ENCODE assay signal across 8 cellular contexts in genomic region chr1:148371551-148371994, GRCh38.
DNase-seq lines count a peak whose midpoint lies in the region; ATAC-seq and TF ChIP-seq lines count a peak whose summit lies in the region.
"Not testable (repeated sequence)": the region's sequence is repeated elsewhere in the genome, so short reads cannot be mapped to it uniquely, and the experiment has no call there.

No MANE protein-coding gene starts in this region.

- peak overlapping the region; percentile 80 for H2AFZ ChIP-seq in SU-DHL-6 (ENCODE audit: low read depth, low read length, severe bottlenecking)

- not testable (repeated sequence) for TF ChIP-seq POLR2A in erythroblast (IDR thresholded peaks at IDR 0.05; ENCODE audit: low read length)

- H3K9me2 ChIP-seq in SU-DHL-6 (replicated peaks; ENCODE audit: insufficient read depth, low read length) = not testable (repeated sequence)

- peak; percentile 52 for ATAC-seq in GM19468 (IDR thresholded peaks at IDR 0.05; ENCODE audit: extremely low read depth, unreplicated experiment)

- H3K79me2 ChIP-seq in SU-DHL-6 (ENCODE audit: insufficient read depth, low read length) = not testable (repeated sequence)

- H4K20me1 ChIP-seq in SU-DHL-6 (ENCODE audit: low read depth, low read length) = not testable (repeated sequence)

- H3F3A ChIP-seq in SU-DHL-6 (ENCODE audit: insufficient read depth) = not testable (repeated sequence)

- not testable (repeated sequence) for H3K27ac ChIP-seq in SU-DHL-6 (ENCODE audit: low read depth, low read length)

- H3K36me3 ChIP-seq in SU-DHL-6 (ENCODE audit: low read length) = not testable (repeated sequence)

- H3K4me3 ChIP-seq in SU-DHL-6 (ENCODE audit: insufficient read depth, low read length, poor library complexity, severe bottlenecking) = not testable (repeated sequence)

- not testable (repeated sequence) for H3K27me3 ChIP-seq in SU-DHL-6 (ENCODE audit: low read length)

- DNase-seq in Ammon's horn (ENCODE audit: low spot score) (peak; percentile 85), NCI-H1694 (lab: John Stamatoyannopoulos, UW) (peak; percentile 5), erythroblast (lab: John Stamatoyannopoulos, UW) (peak; percentile 79 to 86), medulla oblongata (ENCODE audit: extremely low spot score) (peak; percentile 91)
- peak; percentile 88 for DNase-seq in activated effector memory CD4-positive, alpha-beta T cell treated with anti-CD3 and anti-CD28 coated beads, Interleukin-2, amount 50 U/mL, for 16 hours
- DNase-seq in stimulated activated CD4-positive, alpha-beta T cell treated with anti-CD3 and anti-CD28 coated beads, Interleukin-2, amount 100 ng/mL, for 48 hours = peak; percentile 55 to 56

- H3K9ac ChIP-seq in SU-DHL-6 (ENCODE audit: low read length) = not testable (repeated sequence)

- peak; percentile 44 for TF ChIP-seq CTCF in SU-DHL-6 (IDR thresholded peaks at IDR 0.05; ENCODE audit: insufficient read depth, low read length, poor library complexity, severe bottlenecking)

- H3K4me2 ChIP-seq in SU-DHL-6 (ENCODE audit: low read depth, low read length, poor library complexity, severe bottlenecking) = not testable (repeated sequence)

- not testable (repeated sequence) for H3K9me3 ChIP-seq in SU-DHL-6 (ENCODE audit: insufficient read depth, low read length)

Comparison
In these comparisons a context has a peak if more than half of its experiments do, and no peak if none do; other contexts are left out.
1. DNase-seq: peak in every context shown above with its lines; median percentile 91 in medulla oblongata; 88 in activated effector memory CD4-positive, alpha-beta T cell treated with anti-CD3 and anti-CD28 coated beads, Interleukin-2, amount 50 U/mL, for 16 hours; 85 in Ammon's horn; 82 in erythroblast; 56 in stimulated activated CD4-positive, alpha-beta T cell treated with anti-CD3 and anti-CD28 coated beads, Interleukin-2, amount 100 ng/mL, for 48 hours; 5 in NCI-H1694.